In the genomic region with DNA sequence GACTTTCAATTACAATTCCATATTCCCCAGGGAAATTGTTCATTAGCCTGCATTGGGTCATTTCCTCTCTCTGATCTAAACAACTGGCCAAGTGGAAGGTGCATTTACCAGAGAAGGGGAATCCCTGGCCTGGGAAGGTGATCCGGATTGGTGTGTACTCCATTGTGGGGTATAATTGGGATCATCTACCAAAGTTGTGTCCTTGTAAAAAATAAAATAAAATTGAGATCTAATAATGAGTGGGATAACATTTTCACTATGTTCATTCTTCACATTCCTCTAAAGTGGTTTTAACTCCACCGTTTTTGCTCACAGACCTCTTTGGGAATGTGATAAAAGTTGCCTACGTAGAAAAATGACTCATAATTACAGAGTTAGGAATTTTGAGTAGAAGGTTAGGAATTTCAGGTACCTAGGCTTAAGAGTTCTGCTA, we compare ENCODE assay signal across 16 cellular contexts. TPM values are rescaled to one million over a fixed set of nuclear protein-coding genes. Genes with fewer than 3 reads are reported as not detected.
DNase-seq lines count a peak whose midpoint lies in the region; ATAC-seq and TF ChIP-seq lines count a peak whose summit lies in the region.
"Had no signal": no experiment of that assay in that cellular context is flagged by ENCODE, and none has a peak within 500 bp of the region (broad histone marks: within the 10 kb centered on the region; RNA-seq: fewer than 3 reads in every experiment).

No MANE protein-coding gene starts in this region.

- no peak for TF ChIP-seq EP300 in stomach (IDR thresholded peaks at IDR 0.05)

- H3K36me3 ChIP-seq in hepatocyte (replicated peaks; ENCODE audit: insufficient read depth, low read depth) (no peaks in the 10 kb centered on the region), stomach (peaks cover 0 to 6% (median under 1%) of the 10 kb centered on the region in 4 donors)
- H3K36me3 ChIP-seq: suprapubic skin had no signal

- DNase-seq in H4 (ENCODE audit: low spot score) (peak; percentile 8), hepatocyte (ENCODE audit: low spot score) (no peak), type B pancreatic cell (ENCODE audit: extremely low spot score, unreplicated experiment) (no peak), T-helper 1 cell (no peak), stomach (no peak)
- DNase-seq: activated CD8-positive, alpha-beta memory T cell treated with anti-CD3 and anti-CD28 coated beads, Interleukin-2, amount 50 U/mL, for 48 hours; activated naive CD8-positive, alpha-beta T cell treated with anti-CD3 and anti-CD28 coated beads, Interleukin-2, amount 10 ng/mL, durations not matched to agents 7 days and 5 days; DMS 273 treated with DMSO at 0.1 percent for 48 hours; foreskin melanocyte; NCI-H2029 had no signal

- H3K4me3 Mint-ChIP-seq in type B pancreatic cell = no peak overlapping the region
- H3K4me3 Mint-ChIP-seq: activated naive CD8-positive, alpha-beta T cell treated with anti-CD3 and anti-CD28 coated beads, Interleukin-2, amount 10 ng/mL, durations not matched to agents 7 days and 5 days; dendritic cell treated with granulocyte-macrophage colony-stimulating factor and Interleukin-4, amounts not matched to agents 40 ng/mL and 50 ng/mL, for 4 days; WTC11 had no signal

- H3K4me1 ChIP-seq in hepatocyte (ENCODE audit: insufficient read depth) = no peaks in the 10 kb centered on the region
- H3K4me1 ChIP-seq in stomach = no peaks in the 10 kb centered on the region

- peak overlapping the region; percentile 14 for H3K27ac Mint-ChIP-seq in type B pancreatic cell
- H3K27ac Mint-ChIP-seq: activated naive CD8-positive, alpha-beta T cell treated with anti-CD3 and anti-CD28 coated beads, Interleukin-2, amount 10 ng/mL, durations not matched to agents 7 days and 5 days; dendritic cell treated with granulocyte-macrophage colony-stimulating factor and Interleukin-4, amounts not matched to agents 40 ng/mL and 50 ng/mL, for 4 days had no signal

- no peaks in the 10 kb centered on the region for H3K9me3 ChIP-seq in hepatocyte (ENCODE audit: low read depth)
- H3K9me3 ChIP-seq in stomach = no peaks in the 10 kb centered on the region
- H3K9me3 ChIP-seq: suprapubic skin had no signal

- no peak for TF ChIP-seq POLR2A in stomach (IDR thresholded peaks at IDR 0.05)

- H3K9me2 ChIP-seq in hepatocyte (replicated peaks; ENCODE audit: insufficient read depth) = no peaks in the 10 kb centered on the region

- H3K79me2 ChIP-seq in hepatocyte = peaks cover 3% of the 10 kb centered on the region

- TF ChIP-seq CTCF in hepatocyte (IDR thresholded peaks at IDR 0.05; ENCODE audit: poor library complexity) = no peak
- TF ChIP-seq CTCF in type B pancreatic cell (conservative IDR thresholded peaks at IDR 0.05) = no peak
- no peak for TF ChIP-seq CTCF in stomach (IDR thresholded peaks at IDR 0.05)

- H3K27ac ChIP-seq in hepatocyte (peak overlapping the region; percentile 55), stomach (no peak overlapping the region)
- H3K27ac ChIP-seq: KMS-11, suprapubic skin had no signal

- H3K9me3 Mint-ChIP-seq in type B pancreatic cell = no peaks in the 10 kb centered on the region
- H3K9me3 Mint-ChIP-seq: activated naive CD8-positive, alpha-beta T cell treated with anti-CD3 and anti-CD28 coated beads, Interleukin-2, amount 10 ng/mL, durations not matched to agents 7 days and 5 days; dendritic cell treated with granulocyte-macrophage colony-stimulating factor and Interleukin-4, amounts not matched to agents 40 ng/mL and 50 ng/mL, for 4 days; WTC11 had no signal

- no peak overlapping the region for H3K4me2 ChIP-seq in hepatocyte
- H3K4me2 ChIP-seq: KMS-11 had no signal

- H3K4me1 Mint-ChIP-seq in type B pancreatic cell (ENCODE audit: unreplicated experiment) = no peaks in the 10 kb centered on the region

- H3K36me3 Mint-ChIP-seq in type B pancreatic cell = peaks cover 5% of the 10 kb centered on the region

- WGBS in hepatocyte (ENCODE audit: low lambda C conversion rate, missing lambda C conversion rate) = 55% methylated on average over 3 of the region's 3 CpGs
- WGBS in stomach, 5 donors = 64 to 69% (median 68%) methylated on average over 3 of the region's 3 CpGs

- H3K27me3 ChIP-seq in hepatocyte (no peaks in the 10 kb centered on the region), stomach (no peaks in the 10 kb centered on the region)
- H3K27me3 ChIP-seq: suprapubic skin had no signal

- intact Hi-C loops in stomach (cut with DNase I; ENCODE audit: low total_unique reads) = no loop called here

- no peaks in the 10 kb centered on the region for H4K20me1 ChIP-seq in hepatocyte (ENCODE audit: insufficient read depth, poor library complexity, severe bottlenecking)

- H3K4me3 ChIP-seq in hepatocyte (no peak overlapping the region), stomach (no peak overlapping the region)
- H3K4me3 ChIP-seq: suprapubic skin had no signal

- H3K27me3 Mint-ChIP-seq in type B pancreatic cell = no peaks in the 10 kb centered on the region
- H3K27me3 Mint-ChIP-seq: activated naive CD8-positive, alpha-beta T cell treated with anti-CD3 and anti-CD28 coated beads, Interleukin-2, amount 10 ng/mL, durations not matched to agents 7 days and 5 days; dendritic cell treated with granulocyte-macrophage colony-stimulating factor and Interleukin-4, amounts not matched to agents 40 ng/mL and 50 ng/mL, for 4 days had no signal

- H2AFZ ChIP-seq in hepatocyte = no peak overlapping the region

- ATAC-seq in SK-N-SH treated with all-trans-retinoic acid at 6 μM for 48 hours (peak; percentile 59), HG03460 (IDR thresholded peaks at IDR 0.05; ENCODE audit: unreplicated experiment) (no peak)
- ATAC-seq: WTC11 had no signal

TF ChIP-seq in SK-N-SH treated with all-trans-retinoic acid at 6 μM for 48 hours, 23 proteins besides CTCF, POLR2A, EP300 and RAD21:
- TF ChIP-seq ISL1 (CRISPR knock-in tag; IDR thresholded peaks at IDR 0.05) (peak; percentile 79), PPARA (CRISPR knock-in tag; IDR thresholded peaks at IDR 0.05; ENCODE audit: borderline replicate concordance) (no peak)

RNA-seq across cellular contexts. Expression of a gene that starts 22.8 kb away (rescaled TPM):
- total RNA-seq in H4 (2014; rRNA removed; shearing (Covaris generic)) = 5.4 and 8.7 TPM in 2 replicates
- total RNA-seq in hepatocyte (90.5 and 95.2 TPM in 2 replicates), type B pancreatic cell (ENCODE audit: low replicate concordance) (34.9 and 38.0 TPM in 2 replicates), stomach (10 to 100 TPM in 3 of 5 donors, 1 to 10 TPM in 2; 3.8 to 40.4 (median 13.6) TPM)
- polyA plus RNA-seq in hepatocyte (20.5 and 21.5 TPM in 2 replicates), stomach (1 to 10 TPM; 2.3 to 2.9 (median 2.6) TPM)

RNA-seq across cellular contexts. Expression of a gene that starts 30.6 kb away (rescaled TPM):
- total RNA-seq in H4 (2014; rRNA removed; shearing (Covaris generic)) = 5.0 and 5.3 TPM in 2 replicates
- total RNA-seq in hepatocyte (14.6 and 18.9 TPM in 2 replicates), type B pancreatic cell (ENCODE audit: low replicate concordance) (10.6 and 14.3 TPM in 2 replicates), stomach (10 to 100 TPM in 3 of 5 donors, 1 to 10 TPM in 2; 4.7 to 52.7 (median 11.2) TPM)
- polyA plus RNA-seq in hepatocyte (12.2 and 12.3 TPM in 2 replicates), stomach (1 to 10 TPM; 3.1 to 7.0 (median 3.7) TPM)
